Comparison of ENCODE assay signal across 8 cellular contexts in genomic region chr9:41358682-41359081, GRCh38.
A peak's percentile ranks its signal among the peaks of the same experiment; 100 is the strongest.
DNase-seq lines count a peak whose midpoint lies in the region; ATAC-seq and TF ChIP-seq lines count a peak whose summit lies in the region.
"Not testable (repeated sequence)": the region's sequence is repeated elsewhere in the genome, so short reads cannot be mapped to it uniquely, and the experiment has no call there.

No MANE protein-coding gene starts in this region.

- H3K36me3 Mint-ChIP-seq in endothelial cell (ENCODE audit: low read depth, unreplicated experiment), result not testable (repeated sequence)

- intact Hi-C loops in lower lobe of right lung (cut with DNase I); thyroid gland (cut with DNase I): not testable (repeated sequence)

- H3K4me3 ChIP-seq in lower lobe of right lung (peak overlapping the region; percentile 65), skin epidermis (peak overlapping the region; percentile 39 to 75 (median 52)), thyroid gland (replicated peaks in 1 of 3) (peak overlapping the region; percentile 10 to 69 (median 54))

- H3K4me3 Mint-ChIP-seq in endothelial cell (ENCODE audit: unreplicated experiment), result peak overlapping the region; percentile 97

- not testable (repeated sequence) for H3K36me3 ChIP-seq in lower lobe of right lung, thyroid gland

- not testable (repeated sequence) for H3K9me3 Mint-ChIP-seq in endothelial cell (ENCODE audit: unreplicated experiment)

- not testable (repeated sequence) for TF ChIP-seq CTCF in endothelial cell (IDR thresholded peaks at IDR 0.05; ENCODE audit: unreplicated experiment); lower lobe of right lung (IDR thresholded peaks at IDR 0.05); thyroid gland (IDR thresholded peaks at IDR 0.05)

- DNase-seq in G401 (ENCODE audit: low spot score) (peak; percentile 76), NCI-H1436 (lab: John Stamatoyannopoulos, UW) (peak; percentile 72), T follicular helper cell (ENCODE audit: low read depth) (peak; percentile 73), endothelial cell (ENCODE audit: low spot score) (peak; percentile 88), lower lobe of right lung (peak; percentile 87), thyroid gland (peak; percentile 87)
- peak; percentile 77 for DNase-seq in activated T-helper 9 cell treated with anti-CD3 and anti-CD28 coated beads, Interleukin-2, amount 50 U/mL, for 16 hours (ENCODE audit: low read depth)

- peak overlapping the region; percentile 52 for H3K27ac Mint-ChIP-seq in endothelial cell (ENCODE audit: unreplicated experiment)

- peak overlapping the region; percentile 73 for H3K27ac ChIP-seq in lower lobe of right lung
- peak overlapping the region in 19 of 21 experiments; percentile 54 to 88 (median 78) for H3K27ac ChIP-seq in skin epidermis
- H3K27ac ChIP-seq in thyroid gland, result peak overlapping the region; percentile 22 to 70 (median 41)

- H3K4me1 ChIP-seq in lower lobe of right lung, thyroid gland: not testable (repeated sequence)

- in situ Hi-C loops in G401 (cut with HindIII; ENCODE audit: low sequenced_read_pairs), result not testable (repeated sequence)

- TF ChIP-seq POLR2A in thyroid gland (IDR thresholded peaks at IDR 0.05), result peak in 1 of 2 donors; percentile 83

- not testable (repeated sequence) for ATAC-seq in lower lobe of right lung

- H3K27me3 Mint-ChIP-seq in endothelial cell (ENCODE audit: unreplicated experiment), result not testable (repeated sequence)

- WGBS in thyroid gland, 2 donors, result no CpG with 5 or more reads among the region's 40 CpGs

- H3K4me1 Mint-ChIP-seq in endothelial cell (ENCODE audit: unreplicated experiment), result not testable (repeated sequence)

- H3K27me3 ChIP-seq in lower lobe of right lung (ENCODE audit: low read depth); thyroid gland: not testable (repeated sequence)

- H3K9me3 ChIP-seq in lower lobe of right lung, thyroid gland: not testable (repeated sequence)
